ENCODE assay signal across 1 cellular context in the genomic region with DNA sequence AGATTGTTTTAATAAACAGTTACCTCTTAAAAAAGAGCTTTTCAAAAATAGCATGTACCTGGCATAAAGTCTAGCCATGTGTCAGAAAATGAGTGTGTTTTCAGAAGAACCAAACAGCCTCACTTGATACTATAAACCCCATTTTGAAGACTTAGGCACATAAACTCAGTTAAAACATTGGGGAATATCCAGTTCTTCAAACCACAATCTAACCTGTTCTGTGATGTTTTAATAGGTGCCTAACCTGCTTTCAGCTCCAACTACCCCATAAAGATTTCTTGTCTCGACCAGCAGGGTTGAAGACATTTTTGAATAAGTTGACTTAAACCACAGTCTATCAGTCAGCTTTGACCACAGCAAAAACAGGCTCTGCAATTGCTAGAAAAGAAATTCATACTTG.
TF ChIP-seq lines count a peak whose summit lies in the region.

No MANE protein-coding gene starts in this region.

TF ChIP-seq in IMR-90, 13 proteins besides CTCF, POLR2A, EP300 and RAD21 (continued from another document):
- no peak for TF ChIP-seq ELK1 (IDR thresholded peaks at IDR 0.05; ENCODE audit: borderline replicate concordance, low read depth, low read length)
